Comparison of ENCODE assay signal across 9 cellular contexts in the genomic region with DNA sequence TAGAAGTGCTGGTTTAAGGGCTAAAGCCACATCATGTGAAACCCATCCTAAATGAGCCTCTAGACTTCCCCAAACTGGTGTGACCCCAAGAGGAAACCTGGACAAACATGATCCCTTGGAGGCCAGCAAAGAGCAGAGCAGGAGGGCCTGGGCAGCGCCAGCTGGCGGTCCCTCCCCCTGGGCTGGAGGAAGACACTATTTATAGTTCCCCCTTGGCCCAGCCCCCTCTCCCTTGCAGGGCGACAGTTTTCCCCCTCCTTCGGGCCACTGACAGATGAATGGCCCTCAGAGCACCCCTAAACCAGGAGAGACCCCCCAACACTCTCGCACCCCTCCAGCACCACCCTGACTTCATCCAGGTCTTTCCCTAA. TPM values are rescaled to one million over a fixed set of nuclear protein-coding genes. Genes with fewer than 3 reads are reported as not detected.
DNase-seq lines count a peak whose midpoint lies in the region; ATAC-seq and TF ChIP-seq lines count a peak whose summit lies in the region.
"Had no signal": no experiment of that assay in that cellular context is flagged by ENCODE, and none has a peak within 500 bp of the region (broad histone marks: within the 10 kb centered on the region; RNA-seq: fewer than 3 reads in every experiment).

No MANE protein-coding gene starts in this region.

- no peak overlapping the region for H3K27ac ChIP-seq in H9 (ENCODE audit: insufficient read length, low read depth, low read length)
- H3K27ac ChIP-seq in SJSA1 = peak overlapping the region; percentile 81; the same call in 1 of the 2 replicates
- H3K27ac ChIP-seq in skeletal muscle tissue (ENCODE audit: low read depth, low read length) = peak overlapping the region; percentile 84

- H2BK5ac ChIP-seq in H9 (ENCODE audit: insufficient read length, low read length) = no peak overlapping the region

- H2BK120ac ChIP-seq in H9 (ENCODE audit: low read depth, low read length, poor library complexity, severe bottlenecking) = no peak overlapping the region

- peaks cover 6% of the 10 kb centered on the region; the same call in 1 of the 2 replicates for H3K4me1 ChIP-seq in H9 (ENCODE audit: insufficient read depth, low read length)
- H3K4me1 ChIP-seq in SJSA1 (replicated peaks) = peaks cover 91% of the 10 kb centered on the region
- H3K4me1 ChIP-seq in skeletal muscle tissue (ENCODE audit: control insufficient read depth in 3 of 3, insufficient read depth in 3 of 3, low read length in 3 of 3) = peaks cover 47 to 58% (median 55%) of the 10 kb centered on the region in 3 donors

- H3K14ac ChIP-seq in H9 (ENCODE audit: insufficient read depth, low read length) = no peak overlapping the region

- H3K4me2 ChIP-seq in H9 (ENCODE audit: insufficient read depth, insufficient read length, low read length) = peak overlapping the region; percentile 7

- H3K18ac ChIP-seq in H9 (ENCODE audit: insufficient read length, low read depth, low read length) = peak overlapping the region; percentile 11

- TF ChIP-seq CTCF in H9 (conservative IDR thresholded peaks at IDR 0.05) = no peak

- H3K27me3 ChIP-seq in H9 (ENCODE audit: insufficient read depth, low read length) (no peaks in the 10 kb centered on the region), SJSA1 (replicated peaks) (no peaks in the 10 kb centered on the region), skeletal muscle tissue (ENCODE audit: control insufficient read depth in 3 of 3, insufficient read depth in 3 of 3, low read length in 3 of 3) (no peaks in the 10 kb centered on the region)

- H2BK20ac ChIP-seq in H9 (ENCODE audit: low read depth, low read length, poor library complexity, severe bottlenecking) = no peak overlapping the region

- no peak overlapping the region for H3K9ac ChIP-seq in H9 (ENCODE audit: extremely low read depth, insufficient read length, low read length)
- peak overlapping the region; percentile 66 to 83 (median 71) for H3K9ac ChIP-seq in skeletal muscle tissue (ENCODE audit: low read depth in 1 of 3, low read length in 3 of 3)

- H2AK5ac ChIP-seq in H9 (ENCODE audit: insufficient read length, low read length) = no peak overlapping the region

- H2BK15ac ChIP-seq in H9 (ENCODE audit: low read depth, low read length) = no peak overlapping the region

- peak overlapping the region in 1 of 3 experiments; percentile 2; a peak in 1 of 7 replicates for H3K27ac Mint-ChIP-seq in H9

- H3T11ph ChIP-seq in H9 (ENCODE audit: low read length) = no peak overlapping the region

- no peaks in the 10 kb centered on the region; a peak in 1 of 5 replicates for H3K9me3 Mint-ChIP-seq in H9

- H3K9me3 ChIP-seq in H9 (ENCODE audit: control insufficient read depth, low read depth, low read length) (no peaks in the 10 kb centered on the region), SJSA1 (replicated peaks) (no peaks in the 10 kb centered on the region), skeletal muscle tissue (ENCODE audit: control insufficient read depth in 3 of 3, low read length in 3 of 3) (no peaks in the 10 kb centered on the region)

- no peak overlapping the region for H4K91ac ChIP-seq in H9 (ENCODE audit: insufficient read length, low read depth, low read length)

- peak; percentile 36 for ATAC-seq in left ventricle myocardium superior

- H3K23me2 ChIP-seq in H9 (ENCODE audit: insufficient read length, low read depth, low read length, poor library complexity, severe bottlenecking) = peaks cover 7% of the 10 kb centered on the region

- peaks cover 2% of the 10 kb centered on the region; the same call in 1 of the 2 replicates for H3K27me3 Mint-ChIP-seq in H9 (ENCODE audit: low read depth)

- H3K23ac ChIP-seq in H9 (ENCODE audit: insufficient read length, low read depth, low read length) = no peak overlapping the region

- H4K5ac ChIP-seq in H9 (ENCODE audit: insufficient read length, low read depth, low read length) = no peak overlapping the region

- H3K79me2 ChIP-seq in H9 (ENCODE audit: insufficient read depth, low read length) = peaks cover 2% of the 10 kb centered on the region; the same call in 1 of the 2 replicates

- H3K4me1 Mint-ChIP-seq in H9 = peaks cover 46 to 57% of the 10 kb centered on the region in 2 experiments

- intact Hi-C loops in left ventricle myocardium superior (cut with micrococcal nuclease) = no loop called here

- no peaks in the 10 kb centered on the region for H4K20me1 ChIP-seq in H9 (ENCODE audit: control insufficient read depth, insufficient read depth, insufficient read length)

- peak overlapping the region in 1 of 2 experiments; percentile 63; a peak in 3 of 5 replicates for H3K4me3 Mint-ChIP-seq in H9

- H3K4me3 ChIP-seq in SJSA1 (peak overlapping the region; percentile 15), skeletal muscle tissue (ENCODE audit: low read length in 3 of 3) (peak overlapping the region; percentile 61 to 76 (median 71))

- H3K79me1 ChIP-seq in H9 (ENCODE audit: insufficient read depth, low read depth, low read length, poor library complexity, severe bottlenecking) = no peaks in the 10 kb centered on the region

- H2AFZ ChIP-seq in H9 (ENCODE audit: low read length) = no peak overlapping the region

- WGBS in H9 (ENCODE audit: extremely low coverage, insufficient read length, low lambda C conversion rate) = no CpG with 5 or more reads among the region's 5 CpGs

- DNase-seq in H9 (no peak), SJSA1 (ENCODE audit: low read depth in 1 of 2, low spot score in 2 of 2) (no peak), left ventricle myocardium superior (peak; percentile 68), superior temporal gyrus (ENCODE audit: extremely low spot score) (no peak), KG1 (lab: John Stamatoyannopoulos, UW) (no peak), NCI-H2029 treated with DMSO at 0.1 percent for 48 hours (lab: John Stamatoyannopoulos, UW) (no peak)
- DNase-seq in activated naive CD4-positive, alpha-beta T cell treated with anti-CD3 and anti-CD28 coated beads, Interleukin-2, amount 50 U/mL, for 16 hours = no peak
- DNase-seq: NCI-H2081 treated with DMSO at 0.1 percent for 48 hours had no signal

- H3K36me3 ChIP-seq in SJSA1 (peaks cover 59% of the 10 kb centered on the region), skeletal muscle tissue (ENCODE audit: control insufficient read depth in 3 of 3, insufficient read depth in 3 of 3, low read length in 3 of 3) (no peaks in the 10 kb centered on the region)

- no peak overlapping the region for H4K8ac ChIP-seq in H9 (replicated peaks; ENCODE audit: insufficient read length, low read depth, low read length)

- H2BK12ac ChIP-seq in H9 (ENCODE audit: insufficient read length, low read depth, low read length) = no peak overlapping the region

- no peaks in the 10 kb centered on the region for H3K36me3 Mint-ChIP-seq in H9 (ENCODE audit: insufficient read depth in 1 of 3, low read depth in 3 of 3)

- no peak overlapping the region for H3K4ac ChIP-seq in H9 (ENCODE audit: low read depth, low read length)

- no peak overlapping the region for H3K56ac ChIP-seq in H9 (ENCODE audit: insufficient read length, low read depth, low read length)

RNA-seq across cellular contexts. Expression of gene UCN2, which starts 2.9 kb away (rescaled TPM):
- 0.42 and 0.68 TPM in 2 replicates for total RNA-seq in H9 (2021)
- 10.1 and 12.1 TPM in 2 replicates for total RNA-seq in SJSA1 (2014; rRNA removed; shearing (Covaris generic))
- 0.17 TPM for total RNA-seq in left ventricle myocardium superior
- total RNA-seq in skeletal muscle tissue = not detected

RNA-seq across cellular contexts. Expression of gene PFKFB4, which starts 4.0 kb away (rescaled TPM):
- total RNA-seq in H9 (2021) = 12.3 and 13.9 TPM in 2 replicates
- 3.3 and 8.9 TPM in 2 replicates for total RNA-seq in SJSA1 (2014; rRNA removed; shearing (Covaris generic))
- 2.2 TPM for total RNA-seq in left ventricle myocardium superior
- 8.4 TPM for total RNA-seq in skeletal muscle tissue

RNA-seq across cellular contexts. Expression of gene COL7A1, which starts 34.5 kb away (rescaled TPM):
- total RNA-seq in H9 (2021) = 20.2 and 22.9 TPM in 2 replicates
- 86.6 and 136 TPM in 2 replicates for total RNA-seq in SJSA1 (2014; rRNA removed; shearing (Covaris generic))
- total RNA-seq in left ventricle myocardium superior = 24.5 TPM
- total RNA-seq in skeletal muscle tissue = 2.1 TPM

RNA-seq across cellular contexts. Expression of gene UQCRC1, which starts 48.8 kb away (rescaled TPM):
- total RNA-seq in H9 (2021) (285 and 299 TPM in 2 replicates), left ventricle myocardium superior (1,236 TPM), skeletal muscle tissue (182 TPM)
- total RNA-seq in SJSA1 (2014; rRNA removed; shearing (Covaris generic)) = 377 and 397 TPM in 2 replicates

RNA-seq across cellular contexts. Expression of gene SHISA5, which starts 56.7 kb away (rescaled TPM):
- total RNA-seq in H9 (2021) = 171 and 174 TPM in 2 replicates
- 94.8 and 105 TPM in 2 replicates for total RNA-seq in SJSA1 (2014; rRNA removed; shearing (Covaris generic))
- total RNA-seq in left ventricle myocardium superior = 39.1 TPM
- 32.4 TPM for total RNA-seq in skeletal muscle tissue
